1 cellular context compared by ENCODE assay signal in the genomic region with DNA sequence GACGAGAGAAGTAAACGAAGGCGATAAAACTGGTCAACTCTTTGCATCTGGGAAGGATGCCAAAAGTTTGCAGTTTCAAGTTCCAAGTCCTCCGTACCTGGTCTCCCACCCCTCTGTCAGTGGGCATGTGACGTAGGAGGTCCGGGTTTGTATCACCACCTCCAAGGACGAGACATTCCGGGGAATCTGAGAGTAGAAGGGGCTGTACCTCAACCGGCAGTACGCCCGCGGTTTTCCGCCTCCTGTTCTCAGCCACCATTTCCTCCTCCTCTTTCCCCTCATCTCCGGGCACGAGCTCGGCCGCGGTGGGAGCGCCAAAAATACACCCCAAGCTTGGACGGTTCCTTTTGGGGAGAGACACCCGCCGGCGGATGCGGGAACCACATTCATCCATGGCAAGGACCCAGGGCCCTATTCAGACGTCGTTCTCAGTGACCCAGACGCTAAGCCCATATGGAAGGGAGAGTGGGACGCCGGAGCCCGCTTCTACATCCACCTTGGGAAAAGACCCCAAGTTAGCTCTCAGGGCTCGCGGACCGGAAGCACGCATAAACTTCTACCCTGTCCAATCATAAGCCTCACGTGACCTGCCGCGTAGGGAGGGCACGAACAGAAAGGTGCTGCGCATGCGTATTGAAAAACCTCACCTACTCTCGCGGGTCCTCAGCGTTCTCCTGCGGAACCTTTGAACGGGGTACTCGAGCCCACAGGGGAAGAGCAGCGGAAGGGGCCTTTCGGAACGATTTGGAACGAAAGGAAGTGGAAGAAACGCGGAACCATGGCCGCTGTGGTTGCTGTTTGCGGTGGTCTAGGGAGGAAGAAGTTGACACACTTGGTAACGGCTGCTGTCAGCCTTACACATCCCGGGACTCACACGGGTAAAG.
TF ChIP-seq lines count a peak whose summit lies in the region.

Gene HELQ, minus strand, starts transcription at position 524 of the 884 bp plus-strand sequence. Its CDS starts 130 bp downstream, at position 394.
Gene MRPS18C, plus strand, starts transcription at position 759 of the 884 bp plus-strand sequence. Its CDS starts 20 bp downstream, at position 779.

TF ChIP-seq in GM12878, 131 proteins besides CTCF, POLR2A, EP300 and RAD21 (continued from another document and continues in another):
- TF ChIP-seq, protein P1, sequence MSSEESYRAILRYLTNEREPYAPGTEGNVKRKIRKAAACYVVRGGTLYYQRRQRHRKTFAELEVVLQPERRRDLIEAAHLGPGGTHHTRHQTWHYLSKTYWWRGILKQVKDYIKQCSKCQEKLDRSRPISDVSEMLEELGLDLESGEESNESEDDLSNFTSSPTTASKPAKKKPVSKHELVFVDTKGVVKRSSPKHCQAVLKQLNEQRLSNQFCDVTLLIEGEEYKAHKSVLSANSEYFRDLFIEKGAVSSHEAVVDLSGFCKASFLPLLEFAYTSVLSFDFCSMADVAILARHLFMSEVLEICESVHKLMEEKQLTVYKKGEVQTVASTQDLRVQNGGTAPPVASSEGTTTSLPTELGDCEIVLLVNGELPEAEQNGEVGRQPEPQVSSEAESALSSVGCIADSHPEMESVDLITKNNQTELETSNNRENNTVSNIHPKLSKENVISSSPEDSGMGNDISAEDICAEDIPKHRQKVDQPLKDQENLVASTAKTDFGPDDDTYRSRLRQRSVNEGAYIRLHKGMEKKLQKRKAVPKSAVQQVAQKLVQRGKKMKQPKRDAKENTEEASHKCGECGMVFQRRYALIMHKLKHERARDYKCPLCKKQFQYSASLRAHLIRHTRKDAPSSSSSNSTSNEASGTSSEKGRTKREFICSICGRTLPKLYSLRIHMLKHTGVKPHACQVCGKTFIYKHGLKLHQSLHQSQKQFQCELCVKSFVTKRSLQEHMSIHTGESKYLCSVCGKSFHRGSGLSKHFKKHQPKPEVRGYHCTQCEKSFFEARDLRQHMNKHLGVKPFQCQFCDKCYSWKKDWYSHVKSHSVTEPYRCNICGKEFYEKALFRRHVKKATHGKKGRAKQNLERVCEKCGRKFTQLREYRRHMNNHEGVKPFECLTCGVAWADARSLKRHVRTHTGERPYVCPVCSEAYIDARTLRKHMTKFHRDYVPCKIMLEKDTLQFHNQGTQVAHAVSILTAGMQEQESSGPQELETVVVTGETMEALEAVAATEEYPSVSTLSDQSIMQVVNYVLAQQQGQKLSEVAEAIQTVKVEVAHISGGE (CRISPR knock-in tag; IDR thresholded peaks at IDR 0.05), result peak; percentile 94
- TF ChIP-seq E2F4 (IDR thresholded peaks at IDR 0.05; ENCODE audit: low read depth, low read length), result 0 out of 2 replicates have a peak, but pooled peaks have one; percentile 4
- no peak for TF ChIP-seq RBBP5 (conservative IDR thresholded peaks at IDR 0.05)
- TF ChIP-seq HSF1 (IDR thresholded peaks at IDR 0.05; ENCODE audit: low read depth, low read length), result peak; percentile 81
- peak; percentile 100 for TF ChIP-seq MAX (IDR thresholded peaks at IDR 0.05; ENCODE audit: low read depth, low read length)
- TF ChIP-seq CBX3 (IDR thresholded peaks at IDR 0.05; ENCODE audit: borderline replicate concordance, low read depth), result no peak
- no peak for TF ChIP-seq HDAC6 (IDR thresholded peaks at IDR 0.05; ENCODE audit: unreplicated experiment)
- TF ChIP-seq NBN (IDR thresholded peaks at IDR 0.05), result peak; percentile 88
- TF ChIP-seq CHD1 (IDR thresholded peaks at IDR 0.05; ENCODE audit: low read depth, low read length), result no peak
- TF ChIP-seq BHLHE40 (IDR thresholded peaks at IDR 0.05; ENCODE audit: borderline replicate concordance in 1 of 2, low read depth in 2 of 2, low read length in 1 of 2), result peak; percentile 99
- no peak for TF ChIP-seq ZZZ3 (IDR thresholded peaks at IDR 0.05; ENCODE audit: control insufficient read depth, insufficient read length, low read depth)
- TF ChIP-seq MLLT1 (IDR thresholded peaks at IDR 0.05), result peak; percentile 90
- TF ChIP-seq RFX5 (IDR thresholded peaks at IDR 0.05; ENCODE audit: low read depth, low read length), result peak; percentile 53; the same call in 1 of the 2 replicates
- TF ChIP-seq NR2C2 (IDR thresholded peaks at IDR 0.05; ENCODE audit: borderline replicate concordance, control insufficient read depth, insufficient read length, low read depth), result no peak
- TF ChIP-seq PML (IDR thresholded peaks at IDR 0.05; ENCODE audit: low read length), result peak; percentile 99
- peak; percentile 97 for TF ChIP-seq RELB (IDR thresholded peaks at IDR 0.05; ENCODE audit: low read depth)
- peak; percentile 71 to 74; a peak in 2 of 4 replicates for TF ChIP-seq IKZF2 (IDR thresholded peaks at IDR 0.05)
- peak; percentile 79; the same call in 1 of the 2 replicates for TF ChIP-seq ESRRA (IDR thresholded peaks at IDR 0.05; ENCODE audit: low read length)
- TF ChIP-seq USF2 (IDR thresholded peaks at IDR 0.05; ENCODE audit: borderline replicate concordance, low read depth, low read length), result peak; percentile 98
- peak; percentile 84 for TF ChIP-seq ELK1 (IDR thresholded peaks at IDR 0.05; ENCODE audit: low read depth, low read length)
- TF ChIP-seq NFIC (IDR thresholded peaks at IDR 0.05; ENCODE audit: low read depth, low read length), result peak; percentile 70
- peak; percentile 20; the same call in 1 of the 2 replicates for TF ChIP-seq RB1 (IDR thresholded peaks at IDR 0.05; ENCODE audit: borderline replicate concordance)
- peak; percentile 23; the same call in 1 of the 2 replicates for TF ChIP-seq MTA2 (IDR thresholded peaks at IDR 0.05; ENCODE audit: low read depth)
- no peak for TF ChIP-seq HDGF (IDR thresholded peaks at IDR 0.05)
- no peak for TF ChIP-seq BCLAF1 (IDR thresholded peaks at IDR 0.05)
- no peak for TF ChIP-seq SUZ12 (IDR thresholded peaks at IDR 0.05; ENCODE audit: unreplicated experiment)
- peak; percentile 85 for TF ChIP-seq CREM (IDR thresholded peaks at IDR 0.05; ENCODE audit: low read depth)
- TF ChIP-seq ZNF217 (IDR thresholded peaks at IDR 0.05), result no peak
- no peak for TF ChIP-seq CUX1 (IDR thresholded peaks at IDR 0.05; ENCODE audit: insufficient replicate concordance, low read depth, low read length)
- TF ChIP-seq NFXL1 (IDR thresholded peaks at IDR 0.05; ENCODE audit: borderline replicate concordance), result no peak
